In the genomic region with DNA sequence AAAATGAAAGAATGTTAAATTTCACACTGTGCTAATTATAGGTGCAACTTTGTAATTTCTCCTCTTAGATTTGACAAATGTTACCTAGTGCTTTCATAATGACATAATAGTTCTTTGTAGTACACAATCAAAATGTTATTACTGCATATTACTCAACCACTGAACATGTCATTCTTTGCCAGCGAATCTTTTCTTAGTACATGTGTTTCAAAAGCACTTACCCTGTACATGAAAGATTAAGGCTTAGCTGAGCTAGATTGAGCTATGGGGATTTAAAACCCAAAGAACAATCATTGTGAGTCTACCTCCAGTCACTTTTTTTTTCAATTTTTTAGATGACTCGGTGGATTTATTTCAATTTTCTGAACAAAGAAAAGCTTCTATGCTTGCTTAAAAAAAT, we compare ENCODE assay signal across 25 cellular contexts.
DNase-seq lines count a peak whose midpoint lies in the region; TF ChIP-seq lines count a peak whose summit lies in the region.
"Had no signal": no experiment of that assay in that cellular context is flagged by ENCODE, and none has a peak within 500 bp of the region (broad histone marks: within the 10 kb centered on the region; RNA-seq: fewer than 3 reads in every experiment).

No MANE protein-coding gene starts in this region.

- H3K4me1 ChIP-seq in SJSA1 (replicated peaks) (peaks cover 9% of the 10 kb centered on the region), skeletal muscle satellite cell (ENCODE audit: control insufficient read depth, insufficient read depth, low read length) (peaks cover 14% of the 10 kb centered on the region)
- H3K4me1 ChIP-seq: heart right ventricle had no signal

- H3K36me3 Mint-ChIP-seq in HFFc6 (ENCODE audit: low read depth): no peaks in the 10 kb centered on the region
- H3K36me3 Mint-ChIP-seq: naive B cell had no signal

- peak overlapping the region; percentile 61 for H3K27ac ChIP-seq in SJSA1
- H3K27ac ChIP-seq: heart right ventricle, VCaP had no signal

- no peak overlapping the region for H3K9ac ChIP-seq in skeletal muscle satellite cell (ENCODE audit: low read depth, low read length)

- no peak for TF ChIP-seq CTCF in HFFc6 (IDR thresholded peaks at IDR 0.05)

- no peaks in the 10 kb centered on the region for H3K27me3 Mint-ChIP-seq in HFFc6 (ENCODE audit: insufficient read depth)
- H3K27me3 Mint-ChIP-seq: dendritic cell treated with granulocyte-macrophage colony-stimulating factor and Interleukin-4, amounts not matched to agents 40 ng/mL and 50 ng/mL, for 4 days; naive B cell; stimulated activated naive CD8-positive, alpha-beta T cell treated with anti-CD3 and anti-CD28 coated beads, Interleukin-15, Interleukin-2, amounts not matched to agents 100 ng/mL and 50 ng/mL, for 24 hours had no signal

- H3K27ac Mint-ChIP-seq in HFFc6: no peak overlapping the region
- H3K27ac Mint-ChIP-seq: dendritic cell treated with granulocyte-macrophage colony-stimulating factor and Interleukin-4, amounts not matched to agents 40 ng/mL and 50 ng/mL, for 4 days; naive B cell; stimulated activated naive CD8-positive, alpha-beta T cell treated with anti-CD3 and anti-CD28 coated beads, Interleukin-15, Interleukin-2, amounts not matched to agents 100 ng/mL and 50 ng/mL, for 24 hours; T-helper 2 cell treated with Interferon-gamma antibody and Interleukin-4, amounts not matched to agents 5 μg/mL and 100 μg/mL, for 36 hours had no signal

- no peaks in the 10 kb centered on the region for H3K27me3 ChIP-seq in SJSA1 (replicated peaks)
- H3K27me3 ChIP-seq in skeletal muscle satellite cell (ENCODE audit: control insufficient read depth, insufficient read depth, low read length): no peaks in the 10 kb centered on the region
- H3K27me3 ChIP-seq: heart right ventricle, thyroid gland had no signal

- no peaks in the 10 kb centered on the region for H3K9me3 ChIP-seq in SJSA1 (replicated peaks)
- H3K9me3 ChIP-seq in skeletal muscle satellite cell (replicated peaks; ENCODE audit: low read length): no peaks in the 10 kb centered on the region
- H3K9me3 ChIP-seq: thyroid gland had no signal

- no peaks in the 10 kb centered on the region for H3K9me3 Mint-ChIP-seq in HFFc6
- H3K9me3 Mint-ChIP-seq: activated T-cell treated with anti-CD3 and anti-CD28 coated beads, Interleukin-2, amount 50 U/mL, for 4 hours; stimulated activated naive CD8-positive, alpha-beta T cell treated with anti-CD3 and anti-CD28 coated beads, Interleukin-15, Interleukin-2, amounts not matched to agents 100 ng/mL and 50 ng/mL, for 24 hours had no signal

- peak overlapping the region; percentile 6 for H3K4me3 ChIP-seq in SJSA1
- H3K4me3 ChIP-seq in skeletal muscle satellite cell (ENCODE audit: low read length): no peak overlapping the region
- H3K4me3 ChIP-seq: heart right ventricle, thyroid gland had no signal

- DNase-seq in HFFc6: no peak
- no peak for DNase-seq in SJSA1 (ENCODE audit: low read depth in 1 of 2, low spot score in 2 of 2)
- peak; percentile 80 for DNase-seq in fibroblast of peridontal ligament (ENCODE audit: extremely low read depth)
- no peak for DNase-seq in activated CD8-positive, alpha-beta memory T cell treated with anti-CD3 and anti-CD28 coated beads for 24 hours
- DNase-seq in occipital lobe (lab: John Stamatoyannopoulos, UW): no peak
- no peak for DNase-seq in GOT3 (lab: John Stamatoyannopoulos, UW)
- DNase-seq: activated CD4-positive, alpha-beta T cell treated with anti-CD3 and anti-CD28 coated beads for 48 hours; activated naive CD4-positive, alpha-beta T cell treated with Interleukin-2 at 50 U/mL for 16 hours; activated T-cell treated with anti-CD3 and anti-CD28 coated beads, Interleukin-2, amount 50 U/mL, for 4 hours; amygdala; heart right ventricle; KG1; left cardiac atrium; naive B cell; NCI-H146; NCI-H524; RPMI8226; stimulated activated CD4-positive, alpha-beta T cell treated with anti-CD3 and anti-CD28 coated beads, Interleukin-12 subunit alpha, Interleukin-12 subunit beta, amount 100 ng/mL, for 4 hours; stimulated activated CD4-positive, alpha-beta T cell treated with anti-CD3 and anti-CD28 coated beads, Interleukin-4, amount 100 ng/mL, for 24 hours; thyroid gland had no signal

- H3K4me1 Mint-ChIP-seq in HFFc6 (ENCODE audit: low read depth): peaks cover 16% of the 10 kb centered on the region
- H3K4me1 Mint-ChIP-seq: naive B cell had no signal

- H3K4me2 ChIP-seq in skeletal muscle satellite cell (ENCODE audit: low read length): peak overlapping the region; percentile 9

- H3K36me3 ChIP-seq in SJSA1 (no peaks in the 10 kb centered on the region), skeletal muscle satellite cell (ENCODE audit: insufficient read depth, low read length) (no peaks in the 10 kb centered on the region)
- H3K36me3 ChIP-seq: heart right ventricle, thyroid gland had no signal

- peak overlapping the region; percentile 56 for H3K4me3 Mint-ChIP-seq in HFFc6
- H3K4me3 Mint-ChIP-seq: activated T-cell treated with anti-CD3 and anti-CD28 coated beads, Interleukin-2, amount 50 U/mL, for 4 hours; dendritic cell treated with granulocyte-macrophage colony-stimulating factor and Interleukin-4, amounts not matched to agents 40 ng/mL and 50 ng/mL, for 4 days; naive B cell; stimulated activated naive CD8-positive, alpha-beta T cell treated with anti-CD3 and anti-CD28 coated beads, Interleukin-15, Interleukin-2, amounts not matched to agents 100 ng/mL and 50 ng/mL, for 24 hours; T-helper 2 cell treated with Interferon-gamma antibody and Interleukin-4, amounts not matched to agents 5 μg/mL and 100 μg/mL, for 36 hours had no signal
